Comparison of ENCODE assay signal across 33 cellular contexts in the genomic region with DNA sequence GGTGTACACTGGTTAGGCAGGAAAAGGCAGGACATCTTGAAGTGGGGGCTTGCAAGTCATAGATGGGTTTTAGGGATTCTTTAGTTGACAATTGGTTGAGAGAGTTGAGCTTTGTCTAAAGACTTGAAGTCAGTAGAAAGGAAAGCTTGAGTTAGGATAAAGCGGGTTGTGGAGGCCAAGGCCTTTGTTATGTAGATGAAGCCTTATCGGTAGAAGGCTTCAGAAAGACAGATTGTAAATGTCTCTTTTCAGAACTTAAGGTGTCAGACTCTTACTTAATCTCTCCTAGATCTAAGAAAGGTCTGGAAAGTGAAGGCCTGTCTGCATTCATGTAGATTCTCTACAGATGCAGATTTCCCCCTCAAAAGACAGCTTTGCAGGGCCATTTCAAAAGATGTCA.
"Had no signal": no experiment of that assay in that cellular context is flagged by ENCODE, and none has a peak within 500 bp of the region (broad histone marks: within the 10 kb centered on the region; RNA-seq: fewer than 3 reads in every experiment).

No MANE protein-coding gene starts in this region.

- H3K4me1 Mint-ChIP-seq: activated CD4-positive, alpha-beta memory T cell treated with anti-CD3 and anti-CD28 coated beads, Interleukin-2, amount 10 ng/mL, durations not matched to agents 7 days and 5 days; activated T-helper 17 cell treated with anti-CD3 and anti-CD28 coated beads, Interleukin-2, amount 50 U/mL, for 72 hours had no signal

- ATAC-seq: activated T-cell treated with anti-CD3 and anti-CD28 coated beads, Interleukin-2, amount 50 U/mL, for 72 hours; activated T-helper 17 cell treated with anti-CD3 and anti-CD28 coated beads, Interleukin-2, amount 50 U/mL, for 72 hours; body of pancreas; Panc1; SK-N-SH treated with all-trans-retinoic acid at 6 μM for 48 hours had no signal

- H3K27ac Mint-ChIP-seq: activated CD4-positive, alpha-beta memory T cell treated with anti-CD3 and anti-CD28 coated beads, Interleukin-2, amount 10 ng/mL, durations not matched to agents 7 days and 5 days; activated T-cell treated with anti-CD3 and anti-CD28 coated beads, Interleukin-2, amount 50 U/mL, for 72 hours; activated T-helper 17 cell treated with anti-CD3 and anti-CD28 coated beads, Interleukin-2, amount 50 U/mL, for 72 hours had no signal

- H3K9me3 ChIP-seq: body of pancreas had no signal

- H3K4me3 ChIP-seq: adrenal gland, body of pancreas, breast epithelium, SJSA1 had no signal

- H3K27ac ChIP-seq: adrenal gland, body of pancreas, breast epithelium, SJSA1, VCaP had no signal

- H3K4me3 Mint-ChIP-seq: activated CD4-positive, alpha-beta memory T cell treated with anti-CD3 and anti-CD28 coated beads, Interleukin-2, amount 10 ng/mL, durations not matched to agents 7 days and 5 days; activated T-cell treated with anti-CD3 and anti-CD28 coated beads, Interleukin-2, amount 50 U/mL, for 72 hours; activated T-helper 17 cell treated with anti-CD3 and anti-CD28 coated beads, Interleukin-2, amount 50 U/mL, for 72 hours had no signal

- H3K4me1 ChIP-seq: adrenal gland, body of pancreas, breast epithelium had no signal

- DNase-seq: activated CD4-positive, alpha-beta memory T cell treated with anti-CD3 and anti-CD28 coated beads, Interleukin-2, amount 10 ng/mL, durations not matched to agents 7 days and 5 days; activated CD4-positive, alpha-beta T cell treated with anti-CD3 and anti-CD28 coated beads for 1 hour; activated CD4-positive, alpha-beta T cell treated with anti-CD3 and anti-CD28 coated beads for 48 hours; activated CD4-positive, CD25-positive, alpha-beta regulatory T cell; activated CD8-positive, alpha-beta memory T cell treated with anti-CD3 and anti-CD28 coated beads for 24 hours; activated effector memory CD4-positive, alpha-beta T cell treated with anti-CD3 and anti-CD28 coated beads, Interleukin-2, amount 50 U/mL, for 16 hours; activated naive CD4-positive, alpha-beta T cell; activated naive CD4-positive, alpha-beta T cell treated with anti-CD3 and anti-CD28 coated beads, Interleukin-2, amount 50 U/mL, for 16 hours; activated T-cell treated with anti-CD3 and anti-CD28 coated beads, Interleukin-2, amount 50 U/mL, for 1 hour; activated T-cell treated with anti-CD3 and anti-CD28 coated beads, Interleukin-2, amount 50 U/mL, for 72 hours; adrenal gland; body of pancreas; NCI-H1105; NCI-H1417 treated with DMSO at 0.1 percent for 48 hours; NCI-H1694; NCI-H1930; NCI-H2081 treated with DMSO at 0.1 percent for 48 hours; NCI-H226; NCI-H446 treated with DMSO at 0.1 percent for 48 hours; NCI-H524; NCI-H69; NCI-H82; RPMI8226; SHP77 treated with DMSO at 0.1 percent for 48 hours; T-helper 1 cell; T-helper 2 cell; T-helper 9 cell had no signal

- H3K9me3 Mint-ChIP-seq: activated T-helper 17 cell treated with anti-CD3 and anti-CD28 coated beads, Interleukin-2, amount 50 U/mL, for 72 hours had no signal

- H3K36me3 ChIP-seq: adrenal gland, breast epithelium had no signal

- H3K27me3 ChIP-seq: adrenal gland, body of pancreas, breast epithelium, SJSA1 had no signal
